19 cellular contexts compared by ENCODE assay signal in the genomic region with DNA sequence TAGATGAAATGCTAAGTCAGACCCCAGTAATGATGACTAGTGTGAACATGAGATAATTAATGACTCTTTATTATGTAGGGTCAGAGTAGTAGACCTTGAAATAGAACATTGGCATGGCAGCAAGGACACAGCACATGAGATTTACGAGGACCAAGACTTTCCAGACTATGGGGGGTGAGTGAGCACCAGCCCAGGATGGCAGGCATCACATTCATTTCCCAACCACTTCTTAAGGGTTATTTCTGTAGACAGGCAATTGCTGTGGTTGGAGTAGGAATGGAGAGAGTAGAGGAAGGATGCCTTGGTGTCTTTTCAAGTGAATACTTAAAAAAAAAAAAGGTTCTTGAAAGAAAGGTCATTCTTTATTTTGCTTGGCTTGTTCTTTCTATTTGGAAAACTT.
A peak's percentile ranks its signal among the peaks of the same experiment; 100 is the strongest.
DNase-seq lines count a peak whose midpoint lies in the region; FAIRE-seq and TF ChIP-seq lines count a peak whose summit lies in the region.
"Had no signal": no experiment of that assay in that cellular context is flagged by ENCODE, and none has a peak within 500 bp of the region (broad histone marks: within the 10 kb centered on the region; RNA-seq: fewer than 3 reads in every experiment).

No MANE protein-coding gene starts in this region.

- POLR2A ChIA-PET in PC-9 (lab: Charles Lee; ENCODE audit: unreplicated experiment): no interaction called here

- DNase-seq in NCI-H446 treated with DMSO at 0.1 percent for 48 hours (lab: John Stamatoyannopoulos, UW) (peak; percentile 16), NCI-H446 (lab: John Stamatoyannopoulos, UW) (no peak), myocyte (ENCODE audit: low read depth) (peak; percentile 54), renal cortical epithelial cell (ENCODE audit: low read depth) (peak; percentile 33), urothelium cell line (ENCODE audit: low spot score) (no peak), COLO668 (lab: John Stamatoyannopoulos, UW; ENCODE audit: unreplicated experiment) (no peak), PC-9 (no peak)
- DNase-seq: Calu3; CD4-positive, alpha-beta memory T cell; DMS79 treated with DMSO at 0.1 percent for 48 hours; EL; H9 had no signal

- no peak for TF ChIP-seq CTCF in PC-9 (conservative IDR thresholded peaks at IDR 0.05)

- H3K27ac ChIP-seq in skeletal muscle tissue (ENCODE audit: low read depth, low read length): peak overlapping the region; percentile 70
- H3K27ac ChIP-seq in PC-9: no peak overlapping the region
- H3K27ac ChIP-seq: 22Rv1, A549, BLaER1 had no signal

- H4K20me1 ChIP-seq in PC-9 (ENCODE audit: insufficient read depth): no peaks in the 10 kb centered on the region
- H4K20me1 ChIP-seq: BLaER1 had no signal

- no peaks in the 10 kb centered on the region for H3K79me2 ChIP-seq in PC-9 (ENCODE audit: low read depth)

- H3K36me3 ChIP-seq in skeletal muscle tissue (ENCODE audit: control insufficient read depth in 3 of 3, insufficient read depth in 3 of 3, low read length in 3 of 3): no peaks in the 10 kb centered on the region
- no peaks in the 10 kb centered on the region for H3K36me3 ChIP-seq in PC-9 (ENCODE audit: low read depth)
- H3K36me3 ChIP-seq: BLaER1 had no signal

- H3K4me3 ChIP-seq in skeletal muscle tissue (ENCODE audit: low read length in 3 of 3): no peak overlapping the region
- no peak overlapping the region for H3K4me3 ChIP-seq in PC-9
- H3K4me3 ChIP-seq: A549, BLaER1, GM12878 had no signal

- no peak overlapping the region for H3K4me2 ChIP-seq in PC-9
- H3K4me2 ChIP-seq: A549, BLaER1 had no signal

- H3K9ac ChIP-seq in skeletal muscle tissue (ENCODE audit: low read depth in 1 of 3, low read length in 3 of 3): no peak overlapping the region
- H3K9ac ChIP-seq: BLaER1 had no signal

- no peak overlapping the region for H2AFZ ChIP-seq in PC-9

- H3F3A ChIP-seq in PC-9 (ENCODE audit: insufficient read depth, low read depth): no peaks in the 10 kb centered on the region

- H3K4me1 ChIP-seq in skeletal muscle tissue (ENCODE audit: control insufficient read depth in 3 of 3, insufficient read depth in 3 of 3, low read length in 3 of 3) (peaks cover 31 to 59% (median 37%) of the 10 kb centered on the region in 3 donors), PC-9 (replicated peaks; ENCODE audit: insufficient read depth) (peaks cover 10% of the 10 kb centered on the region; the same call in 1 of the 2 replicates)
- H3K4me1 ChIP-seq: A549, BLaER1 had no signal

- FAIRE-seq in urothelium cell line (lab: Jason Lieb, UNC): no peak
- FAIRE-seq: A549, GM12878, H1, HepG2 had no signal

- H3K9me3 ChIP-seq in skeletal muscle tissue (ENCODE audit: control insufficient read depth in 3 of 3, low read length in 3 of 3) (no peaks in the 10 kb centered on the region), PC-9 (ENCODE audit: insufficient read depth, low read depth) (no peaks in the 10 kb centered on the region)
- H3K9me3 ChIP-seq: A549, BLaER1 had no signal

- BruUV-seq in PC-9 (replicated peaks; lab: Mats Ljungman, UMichigan): no TSS peak

- no peaks in the 10 kb centered on the region for H3K9me2 ChIP-seq in PC-9 (ENCODE audit: insufficient read depth)

- CTCF ChIA-PET in PC-9 (lab: Charles Lee): no interaction called here

- H3K27me3 ChIP-seq in skeletal muscle tissue (ENCODE audit: control insufficient read depth in 3 of 3, insufficient read depth in 3 of 3, low read length in 3 of 3) (no peaks in the 10 kb centered on the region), PC-9 (ENCODE audit: insufficient read depth, low read depth) (no peaks in the 10 kb centered on the region)
- H3K27me3 ChIP-seq: BLaER1 had no signal

- intact Hi-C loops in PC-9 (cut with micrococcal nuclease; ENCODE audit: unreplicated experiment): no loop called here

Comparison
In these comparisons a context has a peak if more than half of its experiments do, and no peak if none do; other contexts are left out.
1. DNase-seq: peak in NCI-H446 treated with DMSO at 0.1 percent for 48 hours (single experiment), myocyte (single experiment) and renal cortical epithelial cell (single experiment); none in NCI-H446 (0 of 2), urothelium cell line (single experiment), COLO668 (single experiment) and PC-9 (0 of 2).